Comparison of ENCODE assay signal across 23 cellular contexts in genomic region chr7:21238717-21239116, GRCh38.
"Had no signal": no experiment of that assay in that cellular context is flagged by ENCODE, and none has a peak within 500 bp of the region (broad histone marks: within the 10 kb centered on the region; RNA-seq: fewer than 3 reads in every experiment).

No MANE protein-coding gene starts in this region.

- H3K27ac Mint-ChIP-seq: naive thymus-derived CD4-positive, alpha-beta T cell; natural killer cell; nephron; neural progenitor cell; progenitor cell of endocrine pancreas; stimulated activated effector memory CD8-positive, alpha-beta T cell treated with anti-CD3 and anti-CD28 coated beads, Interleukin-12 subunit alpha, Interleukin-12 subunit beta, amount 100 ng/mL, for 72 hours; stimulated activated naive B cell treated with anti-CD40 and anti-IgM and Interleukin-4, amounts not matched to agents 10 μg/mL and 1 μg/mL and 100 μg/mL, for 72 hours had no signal

- H3K9me3 Mint-ChIP-seq: natural killer cell; nephron; stimulated activated effector memory CD8-positive, alpha-beta T cell treated with anti-CD3 and anti-CD28 coated beads, Interleukin-12 subunit alpha, Interleukin-12 subunit beta, amount 100 ng/mL, for 72 hours; stimulated activated naive B cell treated with anti-CD40 and anti-IgM and Interleukin-4, amounts not matched to agents 10 μg/mL and 1 μg/mL and 100 μg/mL, for 72 hours had no signal

- H3K4me3 Mint-ChIP-seq: naive thymus-derived CD4-positive, alpha-beta T cell; natural killer cell; nephron; neural progenitor cell; stimulated activated effector memory CD8-positive, alpha-beta T cell treated with anti-CD3 and anti-CD28 coated beads, Interleukin-12 subunit alpha, Interleukin-12 subunit beta, amount 100 ng/mL, for 72 hours; stimulated activated naive B cell treated with anti-CD40 and anti-IgM and Interleukin-4, amounts not matched to agents 10 μg/mL and 1 μg/mL and 100 μg/mL, for 72 hours had no signal

- DNase-seq: naive thymus-derived CD4-positive, alpha-beta T cell; natural killer cell; occipital lobe; ovary; posterior cingulate gyrus; psoas muscle; right cardiac atrium; right lobe of liver; sigmoid colon; stimulated activated CD4-positive, alpha-beta T cell treated with anti-CD3 and anti-CD28 coated beads, Interleukin-15, amount 100 ng/mL, for 24 hours; stimulated activated CD4-positive, alpha-beta T cell treated with anti-CD3 and anti-CD28 coated beads, Interleukin-2, amount 100 ng/mL, for 24 hours; stimulated activated CD4-positive, alpha-beta T cell treated with anti-CD3 and anti-CD28 coated beads, Interleukin-2, amount 100 ng/mL, for 48 hours; stimulated activated CD4-positive, alpha-beta T cell treated with anti-CD3 and anti-CD28 coated beads, Interleukin-4, amount 100 ng/mL, for 24 hours; stimulated activated naive B cell treated with anti-CD40 and anti-IgM and Interleukin-4, amounts not matched to agents 10 μg/mL and 1 μg/mL and 100 μg/mL, for 72 hours; stimulated activated naive CD4-positive, alpha-beta T cell treated with Interleukin-2 at 50 U/mL for 16 hours; substantia nigra; thyroid gland; trophoblast cell; upper lobe of left lung had no signal

- H3K4me1 Mint-ChIP-seq: naive thymus-derived CD4-positive, alpha-beta T cell; natural killer cell; nephron; neural progenitor cell; stimulated activated effector memory CD8-positive, alpha-beta T cell treated with anti-CD3 and anti-CD28 coated beads, Interleukin-12 subunit alpha, Interleukin-12 subunit beta, amount 100 ng/mL, for 72 hours; stimulated activated naive B cell treated with anti-CD40 and anti-IgM and Interleukin-4, amounts not matched to agents 10 μg/mL and 1 μg/mL and 100 μg/mL, for 72 hours had no signal

- H3K36me3 Mint-ChIP-seq: natural killer cell; neural progenitor cell; stimulated activated effector memory CD8-positive, alpha-beta T cell treated with anti-CD3 and anti-CD28 coated beads, Interleukin-12 subunit alpha, Interleukin-12 subunit beta, amount 100 ng/mL, for 72 hours; stimulated activated naive B cell treated with anti-CD40 and anti-IgM and Interleukin-4, amounts not matched to agents 10 μg/mL and 1 μg/mL and 100 μg/mL, for 72 hours had no signal

- ATAC-seq: naive thymus-derived CD4-positive, alpha-beta T cell; natural killer cell; psoas muscle; right cardiac atrium; right lobe of liver; stimulated activated effector memory CD8-positive, alpha-beta T cell treated with anti-CD3 and anti-CD28 coated beads, Interleukin-12 subunit alpha, Interleukin-12 subunit beta, amount 100 ng/mL, for 72 hours; stimulated activated naive B cell treated with anti-CD40 and anti-IgM and Interleukin-4, amounts not matched to agents 10 μg/mL and 1 μg/mL and 100 μg/mL, for 72 hours had no signal
